ENCODE assay signal across 1 cellular context in genomic region chr20:41176711-41177552, GRCh38.
TF ChIP-seq lines count a peak whose summit lies in the region.

No MANE protein-coding gene starts in this region.

TF ChIP-seq in WTC11, 78 proteins besides CTCF, POLR2A, EP300 and RAD21 (continued from another document):
- TF ChIP-seq ZNF281 (CRISPR knock-in tag; IDR thresholded peaks at IDR 0.05) (no peak), NFATC4 (CRISPR knock-in tag; IDR thresholded peaks at IDR 0.05) (no peak), FOXP4 (CRISPR knock-in tag; IDR thresholded peaks at IDR 0.05) (no peak), CREM (CRISPR knock-in tag; IDR thresholded peaks at IDR 0.05) (no peak), TP53 (CRISPR knock-in tag; IDR thresholded peaks at IDR 0.05) (no peak), CDX4 (CRISPR knock-in tag; IDR thresholded peaks at IDR 0.05; ENCODE audit: borderline replicate concordance) (no peak), FOXP1 (CRISPR knock-in tag; IDR thresholded peaks at IDR 0.05; ENCODE audit: borderline replicate concordance) (no peak), CREB1 (CRISPR knock-in tag; IDR thresholded peaks at IDR 0.05) (no peak), JAZF1 (CRISPR knock-in tag; IDR thresholded peaks at IDR 0.05) (no peak), NFE2L1 (CRISPR knock-in tag; IDR thresholded peaks at IDR 0.05) (no peak), E2F1 (CRISPR knock-in tag; IDR thresholded peaks at IDR 0.05) (no peak), MLX (CRISPR knock-in tag; IDR thresholded peaks at IDR 0.05) (no peak)
